Comparison of ENCODE assay signal across 8 cellular contexts in the genomic region with DNA sequence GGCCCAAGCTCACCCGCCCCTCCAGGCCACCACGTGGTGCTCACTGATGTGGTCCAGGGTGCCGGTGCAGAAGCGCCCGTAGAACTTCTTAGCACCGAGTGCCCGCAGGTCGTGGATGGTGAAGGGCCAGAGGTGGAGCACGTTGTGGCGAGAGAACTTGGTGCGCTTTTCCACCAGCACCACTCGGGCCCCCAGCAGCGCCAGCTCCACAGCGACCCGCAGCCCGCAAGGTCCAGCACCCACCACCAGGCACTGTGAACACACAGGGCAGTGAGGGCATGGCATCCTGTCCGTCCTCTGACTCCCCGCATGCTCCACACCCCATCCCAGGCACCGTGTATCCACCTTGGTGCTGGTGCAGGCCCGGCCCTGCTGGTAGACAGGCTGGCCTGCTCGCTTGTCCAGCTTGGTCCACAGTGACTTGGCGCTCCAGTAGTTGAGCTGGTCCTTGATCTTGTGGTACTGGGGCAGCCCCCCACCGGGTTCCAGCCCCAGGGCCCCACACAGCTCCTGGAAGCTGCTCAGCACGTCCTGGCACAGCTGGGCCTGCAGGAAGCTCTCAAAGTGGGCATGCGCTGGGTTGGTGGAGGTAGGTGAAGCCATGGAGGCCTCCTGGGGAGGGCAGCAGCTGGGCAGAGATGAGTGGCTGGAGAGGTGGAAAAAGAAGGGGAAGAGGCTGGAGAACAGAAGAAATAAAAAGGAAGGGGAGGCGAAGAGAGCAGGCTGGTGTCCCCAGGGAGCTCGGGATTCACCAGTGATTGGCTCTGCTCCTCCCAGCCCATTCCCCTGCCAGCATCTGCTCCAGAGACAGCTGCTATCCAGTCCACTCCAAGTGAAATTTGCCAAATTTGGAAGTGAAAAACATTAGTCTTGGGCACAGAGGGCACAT.
DNase-seq lines count a peak whose midpoint lies in the region; ATAC-seq lines count a peak whose summit lies in the region.

No MANE protein-coding gene starts in this region.

- ATAC-seq in HG03159 (IDR thresholded peaks at IDR 0.05; ENCODE audit: unreplicated experiment): no peak

- H3K4me3 ChIP-seq in skeletal muscle cell (ENCODE audit: low read depth, low read length): peak overlapping the region; percentile 89

- DNase-seq in DMS53 (lab: John Stamatoyannopoulos, UW): peak; percentile 25
- no peak for DNase-seq in DMS53 treated with DMSO at 0.1 percent for 48 hours (lab: John Stamatoyannopoulos, UW; ENCODE audit: unreplicated experiment)
- peak; percentile 93 for DNase-seq in NCI-H524 treated with DMSO at 0.1 percent for 48 hours (lab: John Stamatoyannopoulos, UW)
- DNase-seq in epidermal melanocyte (ENCODE audit: insufficient read length, low spot score): peak; percentile 55
- no peak for DNase-seq in skeletal muscle cell (ENCODE audit: low read depth)
- no peak for DNase-seq in GOT3 (lab: John Stamatoyannopoulos, UW)
- DNase-seq in cortex of kidney (lab: John Stamatoyannopoulos, UW): no peak

Comparison
In these comparisons a context has a peak if more than half of its experiments do, and no peak if none do; other contexts are left out.
1. DNase-seq: peak in DMS53 (single experiment), NCI-H524 treated with DMSO at 0.1 percent for 48 hours (single experiment) and epidermal melanocyte (single experiment); none in DMS53 treated with DMSO at 0.1 percent for 48 hours (single experiment), skeletal muscle cell (single experiment), GOT3 (single experiment) and cortex of kidney (single experiment).